Comparison of ENCODE assay signal across 2 cellular contexts in the genomic region with DNA sequence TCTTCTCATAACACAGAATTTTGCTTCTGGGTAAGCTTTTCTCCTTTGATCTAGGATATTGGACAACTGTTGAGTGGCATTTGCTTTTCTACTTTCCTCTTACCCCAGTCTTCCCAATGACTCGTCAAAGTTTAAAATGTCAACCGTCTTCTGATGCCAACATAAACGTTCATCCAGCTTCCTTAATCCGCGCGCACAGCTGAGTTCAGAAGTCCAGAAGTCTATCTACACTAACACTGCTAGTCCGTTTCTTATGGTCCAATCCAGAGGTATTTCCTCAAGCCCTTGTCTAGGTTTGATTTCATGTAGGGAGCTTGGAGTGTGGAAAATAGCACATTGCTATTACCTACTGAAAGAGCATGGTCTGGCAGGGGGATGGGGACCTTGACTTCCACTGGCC.
TF ChIP-seq lines count a peak whose summit lies in the region.

No MANE protein-coding gene starts in this region.

TF ChIP-seq in HepG2, 621 proteins besides CTCF, POLR2A, EP300 and RAD21:
- TF ChIP-seq EHMT2 (IDR thresholded peaks at IDR 0.05; ENCODE audit: borderline replicate concordance, low read depth, low read length) (0 out of 2 replicates have a peak, but pooled peaks have one; percentile 16), ZBTB7B (CRISPR knock-in tag; IDR thresholded peaks at IDR 0.05) (no peak), HHEX (CRISPR knock-in tag; IDR thresholded peaks at IDR 0.05) (no peak)

TF ChIP-seq in GM23338, 12 proteins besides CTCF, POLR2A, EP300 and RAD21:
- TF ChIP-seq EZH2phosphoT487 (IDR thresholded peaks at IDR 0.05; ENCODE audit: unreplicated experiment): no peak
- no peak for TF ChIP-seq JUNB (IDR thresholded peaks at IDR 0.05; ENCODE audit: unreplicated experiment)
- no peak for TF ChIP-seq ZNF114 (CRISPR knock-in tag; IDR thresholded peaks at IDR 0.05)
- TF ChIP-seq ZNF331 (CRISPR knock-in tag; IDR thresholded peaks at IDR 0.05; ENCODE audit: low read depth): no peak
- no peak for TF ChIP-seq STAT1 (IDR thresholded peaks at IDR 0.05; ENCODE audit: unreplicated experiment)
- no peak for TF ChIP-seq POLR2AphosphoS5 (IDR thresholded peaks at IDR 0.05; ENCODE audit: low read depth)
- TF ChIP-seq CREB1 (CRISPR knock-in tag; IDR thresholded peaks at IDR 0.05; ENCODE audit: low read depth): no peak
- TF ChIP-seq, protein P1, sequence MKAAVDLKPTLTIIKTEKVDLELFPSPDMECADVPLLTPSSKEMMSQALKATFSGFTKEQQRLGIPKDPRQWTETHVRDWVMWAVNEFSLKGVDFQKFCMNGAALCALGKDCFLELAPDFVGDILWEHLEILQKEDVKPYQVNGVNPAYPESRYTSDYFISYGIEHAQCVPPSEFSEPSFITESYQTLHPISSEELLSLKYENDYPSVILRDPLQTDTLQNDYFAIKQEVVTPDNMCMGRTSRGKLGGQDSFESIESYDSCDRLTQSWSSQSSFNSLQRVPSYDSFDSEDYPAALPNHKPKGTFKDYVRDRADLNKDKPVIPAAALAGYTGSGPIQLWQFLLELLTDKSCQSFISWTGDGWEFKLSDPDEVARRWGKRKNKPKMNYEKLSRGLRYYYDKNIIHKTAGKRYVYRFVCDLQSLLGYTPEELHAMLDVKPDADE (IDR thresholded peaks at IDR 0.05): no peak
- TF ChIP-seq NANOG (IDR thresholded peaks at IDR 0.05; ENCODE audit: borderline replicate concordance): no peak
